In the genomic region with DNA sequence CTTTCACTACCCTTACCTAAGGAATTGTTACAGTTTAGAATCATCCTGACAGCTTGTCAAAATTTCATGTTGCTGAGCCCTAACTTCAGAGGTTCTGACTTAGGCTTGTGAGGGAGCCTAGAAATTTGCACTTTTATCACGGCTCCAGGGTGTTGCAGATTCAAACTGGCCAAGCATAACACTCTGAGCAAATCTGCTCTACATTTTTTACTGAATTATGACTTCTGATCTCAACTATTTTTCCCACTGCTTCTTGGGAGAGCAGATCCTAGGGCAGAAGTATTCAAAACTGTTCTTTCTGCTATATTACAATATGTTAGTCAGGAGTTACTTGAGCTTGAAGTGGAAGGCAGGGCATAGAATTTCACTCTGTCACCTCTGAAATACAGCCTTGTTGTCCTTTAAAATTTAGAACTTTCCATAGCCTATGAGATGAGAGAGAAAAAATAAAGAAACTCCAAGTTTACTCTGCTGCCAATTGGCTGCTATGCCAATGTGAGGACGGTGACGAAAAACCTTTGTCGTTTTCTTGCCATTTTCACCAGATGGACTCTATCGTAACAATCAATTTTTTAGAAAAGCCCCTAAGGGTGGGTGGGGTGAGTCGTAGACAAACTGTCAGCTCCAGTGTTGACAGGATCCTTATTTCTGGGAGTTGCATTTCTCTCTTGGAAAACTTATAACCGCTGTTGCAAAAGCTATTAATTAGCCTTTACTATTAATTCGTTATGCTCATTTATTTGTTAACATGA, we compare ENCODE assay signal across 25 cellular contexts. TPM values are rescaled to one million over a fixed set of nuclear protein-coding genes. Genes with fewer than 3 reads are reported as not detected.
DNase-seq lines count a peak whose midpoint lies in the region; ATAC-seq and TF ChIP-seq lines count a peak whose summit lies in the region.
"Had no signal": no experiment of that assay in that cellular context is flagged by ENCODE, and none has a peak within 500 bp of the region (broad histone marks: within the 10 kb centered on the region; RNA-seq: fewer than 3 reads in every experiment).

No MANE protein-coding gene starts in this region.

- H3K36me3 ChIP-seq in adipocyte (ENCODE audit: control insufficient read depth, insufficient read depth, low read length, severe bottlenecking) (no peaks in the 10 kb centered on the region), osteoblast (ENCODE audit: insufficient read depth, low read length) (no peaks in the 10 kb centered on the region), thyroid gland (no peaks in the 10 kb centered on the region)
- H3K36me3 ChIP-seq: WERI-Rb-1 had no signal

- no peak overlapping the region for H2AFZ ChIP-seq in osteoblast (ENCODE audit: low read length)

- peak overlapping the region; percentile 14 for H3K4me2 ChIP-seq in osteoblast (ENCODE audit: insufficient read depth, low read length)

- intact Hi-C loops in Right ventricle myocardium superior (cut with DNase I) (no loop called here), thyroid gland (cut with DNase I) (no loop called here)

- peaks cover 11% of the 10 kb centered on the region for H3K4me1 ChIP-seq in adipocyte (ENCODE audit: control insufficient read depth, insufficient read depth, low read length)
- no peaks in the 10 kb centered on the region for H3K4me1 ChIP-seq in osteoblast (ENCODE audit: insufficient read depth, low read length)
- H3K4me1 ChIP-seq in thyroid gland = no peaks in the 10 kb centered on the region

- no peaks in the 10 kb centered on the region for H3K27me3 ChIP-seq in adipocyte (replicated peaks; ENCODE audit: control insufficient read depth, insufficient read depth, low read length)
- H3K27me3 ChIP-seq in osteoblast (ENCODE audit: insufficient read depth, low read length) = no peaks in the 10 kb centered on the region
- no peaks in the 10 kb centered on the region for H3K27me3 ChIP-seq in thyroid gland

- TF ChIP-seq CTCF in osteoblast (IDR thresholded peaks at IDR 0.05; ENCODE audit: extremely low read depth, low read depth, low read length) = no peak
- TF ChIP-seq CTCF in thyroid gland (IDR thresholded peaks at IDR 0.05) = no peak

- no peaks in the 10 kb centered on the region for H4K20me1 ChIP-seq in osteoblast (ENCODE audit: insufficient read depth, low read length)

- H3K27ac ChIP-seq in osteoblast (ENCODE audit: low read depth, low read length) (no peak overlapping the region), thyroid gland (no peak overlapping the region)
- H3K27ac ChIP-seq: WERI-Rb-1 had no signal

- H3K9me3 ChIP-seq in adipocyte (ENCODE audit: control insufficient read depth, low read length) (no peaks in the 10 kb centered on the region), osteoblast (ENCODE audit: low read depth, low read length) (no peaks in the 10 kb centered on the region), thyroid gland (no peaks in the 10 kb centered on the region)

- WGBS in thyroid gland, 2 donors = 70 to 73% methylated on average over 8 of the region's 8 CpGs

- peak overlapping the region; percentile 20 for H3K9ac ChIP-seq in adipocyte (ENCODE audit: low read length)

- H3K4me3 ChIP-seq in adipocyte (ENCODE audit: low read length) (peak overlapping the region; percentile 56), osteoblast (ENCODE audit: insufficient read depth, low read length) (no peak overlapping the region), thyroid gland (replicated peaks in 1 of 3) (no peak overlapping the region)
- H3K4me3 ChIP-seq: GM12878 had no signal

- H3K79me2 ChIP-seq in osteoblast (ENCODE audit: insufficient read depth, low read length) = no peaks in the 10 kb centered on the region

- DNase-seq in AG08395 (ENCODE audit: low spot score) (peak; percentile 2), adipocyte (ENCODE audit: low read depth) (peak; percentile 56), Right ventricle myocardium superior (peak; percentile 22), osteoblast (ENCODE audit: insufficient read length, low spot score, missing footprints) (peak; percentile 35), DMS153 (lab: John Stamatoyannopoulos, UW) (no peak), thyroid gland (no peak), NOMO-1 treated with dmso at 0.1 percent for 144 hours (lab: John Stamatoyannopoulos, UW; ENCODE audit: unreplicated experiment) (no peak)
- DNase-seq: activated CD4-positive, alpha-beta T cell treated with anti-CD3 and anti-CD28 coated beads, Interleukin-2, amount 50 U/mL, for 48 hours; activated naive CD4-positive, alpha-beta T cell; activated T-cell treated with anti-CD3 and anti-CD28 coated beads, Interleukin-2, amount 50 U/mL, for 1 hour; amygdala; DMS 273 treated with DMSO at 0.1 percent for 48 hours; effector memory CD4-positive, alpha-beta T cell; GOT3; KG1; NCI-H1930; NCI-H446 treated with DMSO at 0.1 percent for 48 hours; WERI-Rb-1 had no signal

- ATAC-seq in Right ventricle myocardium superior (ENCODE audit: poor library complexity) (peak; percentile 89), HG02759 (IDR thresholded peaks at IDR 0.05; ENCODE audit: unreplicated experiment) (no peak)
- ATAC-seq: esophagus mucosa, GM12878 had no signal

- TF ChIP-seq POLR2A in thyroid gland (IDR thresholded peaks at IDR 0.05) = no peak

RNA-seq across cellular contexts. Expression of gene KERA, which starts 16.4 kb away (rescaled TPM):
- total RNA-seq in Right ventricle myocardium superior (not detected), osteoblast (not detected in 2 replicates), thyroid gland (not detected)
- total RNA-seq: A673; esophagus mucosa; GM12878; lower leg skin; mucosa of gallbladder; T-helper 2 cell treated with Interferon-gamma antibody and Interleukin-4, amounts not matched to agents 100 ng/mL and 5 ng/mL, for 36 hours had no signal

RNA-seq across cellular contexts. Expression of gene LUM, which starts 37.0 kb away (rescaled TPM):
- 34.6 TPM for total RNA-seq in Right ventricle myocardium superior
- 1,762 and 1,965 TPM in 2 replicates for total RNA-seq in osteoblast
- 100 to 1,000 TPM in 2 of 4 donors, 10 to 100 TPM in 2; 36.7 to 840 (median 127) TPM for total RNA-seq in thyroid gland
- total RNA-seq: A673; T-helper 2 cell treated with Interferon-gamma antibody and Interleukin-4, amounts not matched to agents 100 ng/mL and 5 ng/mL, for 36 hours had no signal

Comparison
In these comparisons a context has a peak if more than half of its experiments do, and no peak if none do; other contexts are left out.
1. DNase-seq: peak in AG08395 (single experiment), adipocyte (single experiment), Right ventricle myocardium superior (single experiment) and osteoblast (single experiment); none in DMS153 (single experiment), thyroid gland (0 of 2) and NOMO-1 treated with dmso at 0.1 percent for 144 hours (single experiment).